5 cellular contexts compared by ENCODE assay signal in genomic region chr5:180459674-180460142, GRCh38. TPM values are rescaled to one million over a fixed set of nuclear protein-coding genes. Genes with fewer than 3 reads are reported as not detected.
A peak's percentile ranks its signal among the peaks of the same experiment; 100 is the strongest.
DNase-seq lines count a peak whose midpoint lies in the region; ATAC-seq, FAIRE-seq and TF ChIP-seq lines count a peak whose summit lies in the region.
"Not testable (repeated sequence)": the region's sequence is repeated elsewhere in the genome, so short reads cannot be mapped to it uniquely, and the experiment has no call there.

No MANE protein-coding gene starts in this region.

- H3K4me2 ChIP-seq in K562 (ENCODE audit: insufficient read depth, low read length): not testable (repeated sequence)

- H3K4me1 Mint-ChIP-seq in chondrocyte (ENCODE audit: low read depth): not testable (repeated sequence)

- not testable (repeated sequence) for H3K9me1 ChIP-seq in K562 (ENCODE audit: control insufficient read depth, insufficient read depth, low read length)

- TF ChIP-seq EP300 in K562 (IDR thresholded peaks at IDR 0.05; ENCODE audit: low read length): not testable (repeated sequence)

- H3K36me3 ChIP-seq in K562 (ENCODE audit: control insufficient read depth, insufficient read depth, low read length): not testable (repeated sequence)

- not testable (repeated sequence) for H2AFZ ChIP-seq in K562 (ENCODE audit: low read depth, low read length)

- peaks cover 15 to 65% of the 10 kb centered on the region in 2 experiments; a peak in 3 of 5 replicates for H3K27me3 ChIP-seq in K562 (ENCODE audit: control insufficient read depth in 2 of 2, insufficient read depth in 2 of 2, low read length in 2 of 2)

- not testable (repeated sequence) for TF ChIP-seq CTCF in K562 (IDR thresholded peaks at IDR 0.05 in 2 of 3, conservative IDR thresholded peaks at IDR 0.05 in 1 of 3; ENCODE audit: insufficient read depth in 2 of 3, low read depth in 1 of 3, low read length in 3 of 3); chondrocyte (IDR thresholded peaks at IDR 0.05)

- not testable (repeated sequence) for H4K20me1 ChIP-seq in K562 (replicated peaks; ENCODE audit: control insufficient read depth, insufficient read depth, low read length)

- intact Hi-C loops in K562 (cut with micrococcal nuclease); posterior vena cava (cut with DNase I): not testable (repeated sequence)

- not testable (repeated sequence) for H3K27ac Mint-ChIP-seq in chondrocyte (ENCODE audit: unreplicated experiment)

- H3K4me3 ChIP-seq in K562: not testable (repeated sequence)

- POLR2A ChIA-PET in K562 (lab: Yijun Ruan, JAX): interaction anchor here (1.2 kb wide), 1 partner anchor 9 kb away, joined by 3 read pairs; no protein-coding TSS in a partner anchor

- H3K27ac ChIP-seq in K562 (ENCODE audit: extremely low read depth, low read depth, low read length): not testable (repeated sequence)

- H3K4me1 ChIP-seq in K562 (replicated peaks in 1 of 2; ENCODE audit: control insufficient read depth in 2 of 2, insufficient read depth in 2 of 2, low read length in 2 of 2): not testable (repeated sequence)

- TF ChIP-seq POLR2A in K562 (conservative IDR thresholded peaks at IDR 0.05): not testable (repeated sequence)

- CTCF ChIA-PET in K562 (lab: Yijun Ruan, JAX; ENCODE audit: low intra/inter-chr PET ratio): interaction anchor here (0.6 kb wide), 1 partner anchor 325 kb away, joined by 3 read pairs; no protein-coding TSS in a partner anchor

- not testable (repeated sequence) for H3K36me3 Mint-ChIP-seq in chondrocyte (ENCODE audit: low read depth)

- H3K9me3 ChIP-seq in K562 (replicated peaks; ENCODE audit: control insufficient read depth, insufficient read depth, low read depth, low read length): not testable (repeated sequence)

- not testable (repeated sequence) for H3K9ac ChIP-seq in K562 (ENCODE audit: insufficient read depth in 1 of 2, low read depth in 2 of 2, low read length in 2 of 2)

- in situ Hi-C loops in K562 (cut with MboI): not testable (repeated sequence)

- not testable (repeated sequence) for H3K79me2 ChIP-seq in K562 (ENCODE audit: control insufficient read depth, insufficient read depth, low read length)

- not testable (repeated sequence) for H3K27me3 Mint-ChIP-seq in chondrocyte (ENCODE audit: low read depth)

- FAIRE-seq in K562 (lab: Jason Lieb, UNC): not testable (repeated sequence)

- ATAC-seq in K562: not testable (repeated sequence)

- 5% methylated on average over 14 of the region's 14 CpGs for WGBS in K562 (ENCODE audit: insufficient coverage, low coverage, missing lambda C conversion rate)

- not testable (repeated sequence) for H3K9me3 Mint-ChIP-seq in chondrocyte (ENCODE audit: low read depth)

- DNase-seq in activated CD8-positive, alpha-beta memory T cell treated with anti-CD3 and anti-CD28 coated beads for 24 hours: peak; percentile 28
- not testable (repeated sequence) for DNase-seq in K562 (ENCODE audit: extremely low read depth in 1 of 4, low spot score in 3 of 4)
- DNase-seq in chondrocyte (ENCODE audit: low spot score): peak; percentile 24
- peak; percentile 51 for DNase-seq in mesenteric fat pad (ENCODE audit: low spot score)
- peak; percentile 44 for DNase-seq in posterior vena cava (ENCODE audit: low spot score)

- TF ChIP-seq RAD21 in K562 (CRISPR knock-in tag; conservative IDR thresholded peaks at IDR 0.05 in 1 of 2, IDR thresholded peaks at IDR 0.05 in 1 of 2): not testable (repeated sequence)

- not testable (repeated sequence) for H3K4me3 Mint-ChIP-seq in chondrocyte (ENCODE audit: unreplicated experiment)

- not testable (repeated sequence) for BruUV-seq in K562 (replicated peaks; lab: Mats Ljungman, UMichigan)

TF ChIP-seq in K562, 482 proteins besides CTCF, POLR2A, EP300 and RAD21:
- TF ChIP-seq ZBTB40 (IDR thresholded peaks at IDR 0.05) (peak; percentile 84), ZBTB40 (CRISPR knock-in tag; IDR thresholded peaks at IDR 0.05) (peak; percentile 74), NFE2 (IDR thresholded peaks at IDR 0.05; ENCODE audit: low read depth) (peak; percentile 64), ZNF316 (IDR thresholded peaks at IDR 0.05) (peak; percentile 57; the same call in 1 of the 2 replicates), C11orf30 (IDR thresholded peaks at IDR 0.05; ENCODE audit: low read depth) (peak; percentile 44)

RNA-seq across cellular contexts. Expression of gene CNOT6, which starts 34.5 kb away (rescaled TPM):
- total RNA-seq in K562 (2011; cell fraction: chromatin; rRNA removed; ENCODE audit: low replicate concordance): 18.3 and 46.1 TPM in 2 replicates
- 6.3 and 7.8 TPM in 2 replicates for total RNA-seq in K562 (2011; cell fraction: nucleolus; rRNA removed)
- total RNA-seq in K562 (2011; cell fraction: nucleoplasm; rRNA removed): 21.6 and 31.5 TPM in 2 replicates
- total RNA-seq in K562 (2014; rRNA removed): 10.1 and 10.9 TPM in 2 replicates
- 14.0 and 16.2 TPM in 2 replicates for total RNA-seq in K562 (2014; rRNA removed; fragmentation: Illumina TruSeq; extraction: Trizol)
- 11.7 and 12.6 TPM in 2 replicates for total RNA-seq in K562 (2015; rRNA removed; fragmentation: Illumina TruSeq; extraction: Trizol)
- 24.4 and 32.4 TPM in 2 replicates for total RNA-seq in K562 (2021)
- 26.0 and 30.3 TPM in 2 replicates for polyA plus RNA-seq in K562 (2011; rRNA removed)
- 7.6 and 14.5 TPM in 2 replicates for polyA plus RNA-seq in K562 (2011; cell fraction: cytosol; rRNA removed)
- 11.3 and 11.7 TPM in 2 replicates for polyA plus RNA-seq in K562 (2011; cell fraction: nucleus; rRNA removed)
- polyA plus RNA-seq in K562 (2012): 11.3 and 16.2 TPM in 2 replicates
- polyA plus RNA-seq in K562 (2014; fragmentation: Illumina TruSeq; extraction: Trizol): 21.2 and 22.6 TPM in 2 replicates
- polyA plus RNA-seq in K562 (2014; fragmentation: Nextera tagmentation; extraction: Ambion mirVana): 1 to 10 TPM; 4.9 to 7.9 TPM
- 16.1 and 18.5 TPM in 2 replicates for polyA plus RNA-seq in K562 (2014; rRNA removed)
- 38.2 and 39.5 TPM in 2 replicates for polyA minus RNA-seq in K562 (2011; rRNA and poly(A)+ RNA removed)
- polyA minus RNA-seq in K562 (2011; cell fraction: cytosol; rRNA and poly(A)+ RNA removed): 15.0 and 18.5 TPM in 2 replicates
- polyA minus RNA-seq in K562 (2011; cell fraction: nucleus; rRNA and poly(A)+ RNA removed): 5.1 and 9.3 TPM in 2 replicates
- total RNA-seq in chondrocyte: 20.4 to 24.7 TPM (median 22.5 TPM) in 3 replicates
- total RNA-seq in mesenteric fat pad: 14.8 TPM
- 10 to 100 TPM; 19.9 to 22.6 TPM for total RNA-seq in posterior vena cava
